In the genomic region with DNA sequence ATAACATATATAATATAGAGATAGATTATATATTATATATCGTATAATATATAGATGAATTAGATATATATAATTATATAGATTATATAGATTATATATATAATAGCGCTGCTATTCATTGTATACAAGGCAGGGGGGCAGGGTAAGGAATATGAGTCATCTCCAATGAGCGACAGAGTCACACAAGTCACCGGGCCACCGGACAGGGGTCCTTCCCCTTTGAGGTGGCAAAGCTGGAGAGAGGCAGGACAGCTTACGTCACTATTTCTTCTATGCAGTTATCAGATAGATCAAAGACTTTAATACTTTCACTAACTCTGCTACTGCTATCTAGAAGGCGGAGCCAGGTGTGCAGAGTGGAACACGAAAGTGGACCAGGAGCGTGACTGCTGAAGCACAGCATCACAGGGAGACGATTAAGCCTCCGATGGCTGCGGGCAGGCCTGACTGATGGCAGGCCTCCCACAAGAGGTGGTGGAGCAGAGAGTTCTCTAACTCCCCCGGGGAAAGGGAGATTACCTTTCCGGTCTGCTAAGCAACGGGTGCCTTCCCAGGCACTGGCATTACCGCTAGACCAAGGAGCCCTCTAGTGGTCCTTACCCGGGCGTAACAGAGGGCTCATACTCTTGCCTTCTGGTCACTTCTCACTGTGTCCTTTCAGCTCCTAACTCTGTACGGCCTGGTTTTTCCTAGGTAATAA, we compare ENCODE assay signal across 8 cellular contexts.
DNase-seq lines count a peak whose midpoint lies in the region; ATAC-seq, FAIRE-seq and TF ChIP-seq lines count a peak whose summit lies in the region.

No MANE protein-coding gene starts in this region.

- TF ChIP-seq POLR2A in sigmoid colon (IDR thresholded peaks at IDR 0.05) (no peak), GM12892 (IDR thresholded peaks at IDR 0.05; ENCODE audit: low read depth, low read length) (no peak)

- H3K4me3 Mint-ChIP-seq in Caco-2 (ENCODE audit: unreplicated experiment) = no peak overlapping the region
- H3K4me3 Mint-ChIP-seq in endothelial cell (ENCODE audit: unreplicated experiment) = no peak overlapping the region

- H3K27ac ChIP-seq in HUES48 (ENCODE audit: low read depth, low read length) (no peak overlapping the region), sigmoid colon (no peak overlapping the region)

- TF ChIP-seq CTCF in Caco-2 (IDR thresholded peaks at IDR 0.05; ENCODE audit: insufficient read depth in 1 of 2, low read depth in 1 of 2, low read length in 1 of 2, severe bottlenecking in 1 of 2, unreplicated experiment in 1 of 2) (peak; percentile 4 to 14), endothelial cell (IDR thresholded peaks at IDR 0.05; ENCODE audit: unreplicated experiment) (no peak), sigmoid colon (IDR thresholded peaks at IDR 0.05) (no peak)

- no peaks in the 10 kb centered on the region for H3K36me3 ChIP-seq in Caco-2 (ENCODE audit: control insufficient read depth, insufficient read depth, low read length)
- no peaks in the 10 kb centered on the region for H3K36me3 ChIP-seq in HUES48 (ENCODE audit: control insufficient read depth, insufficient read depth, low read length)
- no peaks in the 10 kb centered on the region for H3K36me3 ChIP-seq in sigmoid colon

- H3K9ac ChIP-seq in HUES48 (ENCODE audit: low read depth, low read length) = no peak overlapping the region

- no peak overlapping the region for H3K27ac Mint-ChIP-seq in Caco-2 (ENCODE audit: unreplicated experiment)
- no peak overlapping the region for H3K27ac Mint-ChIP-seq in endothelial cell (ENCODE audit: unreplicated experiment)

- no peaks in the 10 kb centered on the region for H3K4me1 ChIP-seq in Caco-2
- no peaks in the 10 kb centered on the region for H3K4me1 ChIP-seq in HUES48 (ENCODE audit: control insufficient read depth, insufficient read depth, low read length)
- no peaks in the 10 kb centered on the region for H3K4me1 ChIP-seq in sigmoid colon

- DNase-seq in Caco-2 (peak in 1 of 2 experiments; percentile 21), endothelial cell (ENCODE audit: low spot score) (peak; percentile 34), sigmoid colon (no peak), hepatic stellate cell (ENCODE audit: low spot score) (no peak), GM12892 (ENCODE audit: insufficient read length) (no peak), EL (no peak)

- BruUV-seq in Caco-2 (replicated peaks; lab: Mats Ljungman, UMichigan) = no TSS peak

- H3K4me3 ChIP-seq in Caco-2 (ENCODE audit: low read depth, low read length) (no peak overlapping the region), HUES48 (ENCODE audit: low read depth, low read length) (0 out of 2 replicates have a peak overlapping the region, but pooled peaks have one; percentile 2), sigmoid colon (no peak overlapping the region)

- H3K36me3 Mint-ChIP-seq in Caco-2 (ENCODE audit: insufficient read depth, unreplicated experiment) (no peaks in the 10 kb centered on the region), endothelial cell (ENCODE audit: low read depth, unreplicated experiment) (no peaks in the 10 kb centered on the region)

- peak; percentile 67 for ATAC-seq in GM19467 (IDR thresholded peaks at IDR 0.05; ENCODE audit: unreplicated experiment)

- intact Hi-C loops in Caco-2 (cut with micrococcal nuclease; ENCODE audit: unreplicated experiment) = no loop called here
- intact Hi-C loops in sigmoid colon (cut with DNase I) = no loop called here

- H3K4me1 Mint-ChIP-seq in Caco-2 (ENCODE audit: low read depth, unreplicated experiment) (no peaks in the 10 kb centered on the region), endothelial cell (ENCODE audit: unreplicated experiment) (no peaks in the 10 kb centered on the region)

- H3K27me3 Mint-ChIP-seq in Caco-2 (ENCODE audit: insufficient read depth, unreplicated experiment) (no peaks in the 10 kb centered on the region), endothelial cell (ENCODE audit: unreplicated experiment) (peaks cover 1% of the 10 kb centered on the region)

- no peaks in the 10 kb centered on the region for H3K27me3 ChIP-seq in Caco-2 (replicated peaks; ENCODE audit: control insufficient read depth, insufficient read depth, low read length)
- H3K27me3 ChIP-seq in HUES48 (ENCODE audit: control insufficient read depth, insufficient read depth, low read length) = no peaks in the 10 kb centered on the region
- H3K27me3 ChIP-seq in sigmoid colon = no peaks in the 10 kb centered on the region

- TF ChIP-seq EP300 in sigmoid colon (IDR thresholded peaks at IDR 0.05) = no peak

- H3K9me3 Mint-ChIP-seq in Caco-2 (ENCODE audit: unreplicated experiment) (no peaks in the 10 kb centered on the region), endothelial cell (ENCODE audit: unreplicated experiment) (no peaks in the 10 kb centered on the region)

- CTCF ChIA-PET in Caco-2 (lab: Charles Lee) = no interaction called here

- POLR2A ChIA-PET in Caco-2 (lab: Charles Lee) = no interaction called here

- H3K9me3 ChIP-seq in Caco-2 (no peaks in the 10 kb centered on the region), HUES48 (ENCODE audit: control insufficient read depth, insufficient read depth, low read length) (no peaks in the 10 kb centered on the region), sigmoid colon (peaks cover 0 to 7% (median 0%) of the 10 kb centered on the region in 4 donors)

- WGBS in sigmoid colon, 2 donors = 46 to 60% methylated on average over 19 of the region's 19 CpGs

- FAIRE-seq in GM12892 (lab: Jason Lieb, UNC) = no peak

Comparison
In these comparisons a context has a peak if more than half of its experiments do, and no peak if none do; other contexts are left out.
1. CTCF ChIP-seq: peak in Caco-2 (2 of 2); none in endothelial cell (single experiment) and sigmoid colon (0 of 4).